Comparison of ENCODE assay signal across 26 cellular contexts in genomic region chr1:58011978-58012377, GRCh38.
"Had no signal": no experiment of that assay in that cellular context is flagged by ENCODE, and none has a peak within 500 bp of the region (broad histone marks: within the 10 kb centered on the region; RNA-seq: fewer than 3 reads in every experiment).

No MANE protein-coding gene starts in this region.

- H3K27me3 Mint-ChIP-seq: central memory CD8-positive, alpha-beta T cell; dendritic cell treated with granulocyte-macrophage colony-stimulating factor and Interleukin-4, amounts not matched to agents 40 ng/mL and 50 ng/mL, for 4 days; progenitor cell of endocrine pancreas had no signal

- H3K9me3 Mint-ChIP-seq: activated naive CD4-positive, alpha-beta T cell treated with anti-CD3 and anti-CD28 coated beads, Interleukin-2, amount 50 U/mL, for 72 hours; central memory CD8-positive, alpha-beta T cell; dendritic cell treated with granulocyte-macrophage colony-stimulating factor and Interleukin-4, amounts not matched to agents 40 ng/mL and 50 ng/mL, for 4 days; endodermal cell; stimulated activated effector memory CD8-positive, alpha-beta T cell treated with anti-CD3 and anti-CD28 coated beads, Interleukin-12 subunit alpha, Interleukin-12 subunit beta, amount 100 ng/mL, for 72 hours; T-helper 2 cell treated with Interferon-gamma antibody and Interleukin-4, amounts not matched to agents 5 μg/mL and 100 μg/mL, for 36 hours had no signal

- FAIRE-seq: small intestine had no signal

- H3K27ac ChIP-seq: breast epithelium, esophagus squamous epithelium, gastrocnemius medialis, ovary, sigmoid colon, stomach, thyroid gland had no signal

- H3K36me3 ChIP-seq: breast epithelium, esophagus squamous epithelium, gastrocnemius medialis, ovary, sigmoid colon, stomach, thyroid gland had no signal

- H3K27ac Mint-ChIP-seq: activated naive CD4-positive, alpha-beta T cell treated with anti-CD3 and anti-CD28 coated beads, Interleukin-2, amount 50 U/mL, for 72 hours; activated T-cell treated with anti-CD3 and anti-CD28 coated beads, Interleukin-2, amount 50 U/mL, for 72 hours; dendritic cell treated with granulocyte-macrophage colony-stimulating factor and Interleukin-4, amounts not matched to agents 40 ng/mL and 50 ng/mL, for 4 days; endodermal cell; progenitor cell of endocrine pancreas; stimulated activated effector memory CD8-positive, alpha-beta T cell treated with anti-CD3 and anti-CD28 coated beads, Interleukin-12 subunit alpha, Interleukin-12 subunit beta, amount 100 ng/mL, for 72 hours; T-helper 2 cell treated with Interferon-gamma antibody and Interleukin-4, amounts not matched to agents 5 μg/mL and 100 μg/mL, for 36 hours had no signal

- H3K4me3 ChIP-seq: breast epithelium, esophagus squamous epithelium, gastrocnemius medialis, ovary, sigmoid colon, stomach, thyroid gland had no signal

- H3K4me3 Mint-ChIP-seq: activated T-cell treated with anti-CD3 and anti-CD28 coated beads, Interleukin-2, amount 50 U/mL, for 72 hours; central memory CD8-positive, alpha-beta T cell; dendritic cell treated with granulocyte-macrophage colony-stimulating factor and Interleukin-4, amounts not matched to agents 40 ng/mL and 50 ng/mL, for 4 days; endodermal cell; stimulated activated effector memory CD8-positive, alpha-beta T cell treated with anti-CD3 and anti-CD28 coated beads, Interleukin-12 subunit alpha, Interleukin-12 subunit beta, amount 100 ng/mL, for 72 hours; T-helper 2 cell treated with Interferon-gamma antibody and Interleukin-4, amounts not matched to agents 5 μg/mL and 100 μg/mL, for 36 hours had no signal

- DNase-seq: activated CD4-positive, alpha-beta T cell treated with anti-CD3 and anti-CD28 coated beads for 4 hours; activated CD4-positive, alpha-beta T cell treated with anti-CD3 and anti-CD28 coated beads, Interleukin-2, amount 50 U/mL, for 4 hours; activated naive CD4-positive, alpha-beta T cell; activated T-cell treated with anti-CD3 and anti-CD28 coated beads for 4 hours; activated T-cell treated with anti-CD3 and anti-CD28 coated beads, Interleukin-2, amount 50 U/mL, for 72 hours; endodermal cell; esophagus squamous epithelium; gastrocnemius medialis; glutamatergic neuron; islet precursor cell; left colon; mammary epithelial cell; ovary; sigmoid colon; small intestine; stimulated activated CD4-positive, alpha-beta T cell treated with anti-CD3 and anti-CD28 coated beads, Interleukin-4, amount 100 ng/mL, for 24 hours; stomach; T-helper 1 cell; thyroid gland had no signal

- H3K27me3 ChIP-seq: breast epithelium, esophagus squamous epithelium, gastrocnemius medialis, ovary, sigmoid colon, stomach, thyroid gland had no signal

- H3K9me3 ChIP-seq: breast epithelium, esophagus squamous epithelium, gastrocnemius medialis, ovary, sigmoid colon, stomach, thyroid gland had no signal

- H3K36me3 Mint-ChIP-seq: activated naive CD4-positive, alpha-beta T cell treated with anti-CD3 and anti-CD28 coated beads, Interleukin-2, amount 50 U/mL, for 72 hours; stimulated activated effector memory CD8-positive, alpha-beta T cell treated with anti-CD3 and anti-CD28 coated beads, Interleukin-12 subunit alpha, Interleukin-12 subunit beta, amount 100 ng/mL, for 72 hours had no signal

- H3K4me1 ChIP-seq: breast epithelium, esophagus squamous epithelium, gastrocnemius medialis, sigmoid colon, stomach, thyroid gland had no signal

- H3K4me1 Mint-ChIP-seq: central memory CD8-positive, alpha-beta T cell; endodermal cell; stimulated activated effector memory CD8-positive, alpha-beta T cell treated with anti-CD3 and anti-CD28 coated beads, Interleukin-12 subunit alpha, Interleukin-12 subunit beta, amount 100 ng/mL, for 72 hours had no signal

- ATAC-seq: activated naive CD4-positive, alpha-beta T cell treated with anti-CD3 and anti-CD28 coated beads, Interleukin-2, amount 50 U/mL, for 72 hours; activated T-cell treated with anti-CD3 and anti-CD28 coated beads, Interleukin-2, amount 50 U/mL, for 72 hours; gastrocnemius medialis; left colon; stimulated activated effector memory CD8-positive, alpha-beta T cell treated with anti-CD3 and anti-CD28 coated beads, Interleukin-12 subunit alpha, Interleukin-12 subunit beta, amount 100 ng/mL, for 72 hours had no signal
